Comparison of ENCODE assay signal across 11 cellular contexts in the genomic region with DNA sequence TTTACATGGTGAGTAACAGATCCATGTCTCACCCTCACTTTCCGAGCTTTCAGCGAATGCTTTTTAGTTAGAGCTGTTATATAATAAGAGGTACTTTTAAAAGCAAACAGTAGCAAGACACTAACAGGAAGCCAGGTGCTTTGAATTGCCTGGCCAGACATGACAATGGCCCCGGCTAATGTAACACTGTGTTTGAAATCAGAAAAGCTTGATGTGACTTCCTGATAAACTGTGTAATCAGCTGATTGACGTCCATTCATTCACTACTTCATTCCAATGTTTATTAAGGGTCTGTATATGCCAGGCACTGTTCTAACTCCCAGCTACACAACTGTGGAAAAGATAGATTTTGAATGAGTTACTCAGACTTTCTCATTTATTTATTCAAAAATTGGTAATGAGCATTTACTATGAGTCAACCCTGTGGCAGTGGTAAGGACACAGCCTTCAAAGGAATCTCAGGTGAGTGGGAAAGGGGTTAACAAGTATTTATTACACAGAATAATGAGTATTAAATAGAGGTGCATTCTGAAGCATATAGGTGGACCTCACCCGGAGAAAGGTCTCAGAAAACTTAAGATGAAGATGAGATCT. TPM values are rescaled to one million over a fixed set of nuclear protein-coding genes. Genes with fewer than 3 reads are reported as not detected.
DNase-seq lines count a peak whose midpoint lies in the region; ATAC-seq and TF ChIP-seq lines count a peak whose summit lies in the region.
"Had no signal": no experiment of that assay in that cellular context is flagged by ENCODE, and none has a peak within 500 bp of the region (broad histone marks: within the 10 kb centered on the region; RNA-seq: fewer than 3 reads in every experiment).

No MANE protein-coding gene starts in this region.

- H3K36me3 ChIP-seq in hepatocyte (replicated peaks; ENCODE audit: insufficient read depth, low read depth) (no peaks in the 10 kb centered on the region), tibial artery (no peaks in the 10 kb centered on the region)

- H3K4me3 ChIP-seq in hepatocyte (no peak overlapping the region), tibial artery (no peak overlapping the region)
- H3K4me3 ChIP-seq: testis had no signal

- H3K79me2 ChIP-seq in hepatocyte = no peaks in the 10 kb centered on the region

- TF ChIP-seq CTCF in hepatocyte (IDR thresholded peaks at IDR 0.05; ENCODE audit: poor library complexity) (no peak), tibial artery (IDR thresholded peaks at IDR 0.05) (no peak)

- H4K20me1 ChIP-seq in hepatocyte (ENCODE audit: insufficient read depth, poor library complexity, severe bottlenecking) = no peaks in the 10 kb centered on the region

- ATAC-seq in HG03469 (IDR thresholded peaks at IDR 0.05; ENCODE audit: unreplicated experiment) = no peak

- intact Hi-C loops in tibial artery (cut with DNase I; ENCODE audit: low total_unique reads) = no loop called here

- H3K4me1 ChIP-seq in hepatocyte (ENCODE audit: insufficient read depth) (no peaks in the 10 kb centered on the region), tibial artery (peaks cover 0 to 47% (median 18%) of the 10 kb centered on the region in 4 donors)

- H3K27me3 ChIP-seq in hepatocyte (no peaks in the 10 kb centered on the region), tibial artery (no peaks in the 10 kb centered on the region)
- H3K27me3 ChIP-seq: testis had no signal

- H2AFZ ChIP-seq in hepatocyte = no peak overlapping the region

- DNase-seq in NCI-H2171 treated with DMSO at 0.1 percent for 48 hours (lab: John Stamatoyannopoulos, UW) (peak; percentile 11), NCI-H2171 (lab: John Stamatoyannopoulos, UW) (no peak), NCI-H69 (lab: John Stamatoyannopoulos, UW) (peak; percentile 99), hepatocyte (ENCODE audit: low spot score) (no peak), tibial artery (no peak), NAMALWA (ENCODE audit: low spot score) (no peak), T-helper 9 cell (no peak)
- DNase-seq: activated CD4-positive, alpha-beta T cell treated with anti-CD3 and anti-CD28 coated beads, Interleukin-2, amount 50 U/mL, for 48 hours; Kasumi-1 had no signal

- no peak overlapping the region for H3K4me2 ChIP-seq in hepatocyte

- WGBS in hepatocyte (ENCODE audit: low lambda C conversion rate, missing lambda C conversion rate) = 65% methylated on average over 5 of the region's 5 CpGs

- no peaks in the 10 kb centered on the region for H3K9me2 ChIP-seq in hepatocyte (replicated peaks; ENCODE audit: insufficient read depth)

- H3K27ac ChIP-seq in hepatocyte (peak overlapping the region; percentile 29), tibial artery (peak overlapping the region; percentile 61 to 62)
- H3K27ac ChIP-seq: testis had no signal

- H3K9me3 ChIP-seq in hepatocyte (ENCODE audit: low read depth) = no peaks in the 10 kb centered on the region
- no peaks in the 10 kb centered on the region for H3K9me3 ChIP-seq in tibial artery
- H3K9me3 ChIP-seq: testis had no signal

RNA-seq across cellular contexts. Expression of a gene that starts 26.6 kb away (rescaled TPM):
- total RNA-seq in hepatocyte = 70.4 and 78.0 TPM in 2 replicates
- polyA plus RNA-seq in hepatocyte = 24.9 and 35.7 TPM in 2 replicates

Comparison
In these comparisons a context has a peak if more than half of its experiments do, and no peak if none do; other contexts are left out.
1. DNase-seq: peak in NCI-H2171 treated with DMSO at 0.1 percent for 48 hours (single experiment) and NCI-H69 (single experiment); none in NCI-H2171 (single experiment), hepatocyte (single experiment), tibial artery (0 of 2), NAMALWA (single experiment) and T-helper 9 cell (single experiment).